Comparison of ENCODE assay signal across 12 cellular contexts in genomic region chr7:129136887-129137647, GRCh38. TPM values are rescaled to one million over a fixed set of nuclear protein-coding genes. Genes with fewer than 3 reads are reported as not detected.
DNase-seq lines count a peak whose midpoint lies in the region; ATAC-seq lines count a peak whose summit lies in the region.
"Had no signal": no experiment of that assay in that cellular context is flagged by ENCODE, and none has a peak within 500 bp of the region (broad histone marks: within the 10 kb centered on the region; RNA-seq: fewer than 3 reads in every experiment).

No MANE protein-coding gene starts in this region.

- no peaks in the 10 kb centered on the region for H3K4me1 ChIP-seq in thymus (ENCODE audit: control insufficient read depth, insufficient read depth, low read length)

- CTCF ChIA-PET in activated CD8-positive, alpha-beta T cell treated with anti-CD3 and anti-CD28 coated beads, Interleukin-2, amount 10 ng/mL, durations not matched to agents 7 days and 5 days (lab: Charles Lee): interaction anchor here (0.8 to 2.2 kb wide), 7 partner anchors 9 to 82 kb away, joined by 3 to 18 read pairs (median 4); no protein-coding TSS in a partner anchor

- H3K4me3 Mint-ChIP-seq in activated T-cell treated with anti-CD3 and anti-CD28 coated beads, Interleukin-2, amount 50 U/mL, for 72 hours: peak overlapping the region in 1 of 2 donors; percentile 42
- H3K4me3 Mint-ChIP-seq in activated CD8-positive, alpha-beta T cell treated with anti-CD3 and anti-CD28 coated beads, Interleukin-2, amount 10 ng/mL, durations not matched to agents 7 days and 5 days: peak overlapping the region; percentile 32

- no peaks in the 10 kb centered on the region for H3K9me3 Mint-ChIP-seq in activated T-cell treated with anti-CD3 and anti-CD28 coated beads, Interleukin-2, amount 50 U/mL, for 72 hours
- H3K9me3 Mint-ChIP-seq in activated CD8-positive, alpha-beta T cell treated with anti-CD3 and anti-CD28 coated beads, Interleukin-2, amount 10 ng/mL, durations not matched to agents 7 days and 5 days (ENCODE audit: insufficient read depth): no peaks in the 10 kb centered on the region

- no peak for DNase-seq in activated T-cell treated with anti-CD3 and anti-CD28 coated beads, Interleukin-2, amount 50 U/mL, for 72 hours
- no peak for DNase-seq in activated T-cell treated with anti-CD3 and anti-CD28 coated beads for 4 hours
- DNase-seq in activated CD8-positive, alpha-beta T cell treated with anti-CD3 and anti-CD28 coated beads, Interleukin-2, amount 10 ng/mL, durations not matched to agents 7 days and 5 days: no peak
- DNase-seq in Ammon's horn (ENCODE audit: low spot score): no peak
- DNase-seq in SW 1271 (lab: John Stamatoyannopoulos, UW): no peak
- no peak for DNase-seq in NCI-H2196 treated with DMSO at 0.1 percent for 48 hours (lab: John Stamatoyannopoulos, UW; ENCODE audit: unreplicated experiment)
- DNase-seq: amniotic stem cell; mammary epithelial cell; stimulated activated CD4-positive, alpha-beta T cell treated with anti-CD3 and anti-CD28 coated beads, Interleukin-12 subunit alpha, Interleukin-12 subunit beta, amount 100 ng/mL, for 4 hours had no signal

- H3K4me1 Mint-ChIP-seq in activated T-cell treated with anti-CD3 and anti-CD28 coated beads, Interleukin-2, amount 50 U/mL, for 72 hours (ENCODE audit: low read depth): peaks cover 25% of the 10 kb centered on the region
- H3K4me1 Mint-ChIP-seq in activated CD8-positive, alpha-beta T cell treated with anti-CD3 and anti-CD28 coated beads, Interleukin-2, amount 10 ng/mL, durations not matched to agents 7 days and 5 days (ENCODE audit: low read depth): peaks cover 24% of the 10 kb centered on the region

- 13% methylated on average over 3 of the region's 3 CpGs for WGBS in thymus

- no peaks in the 10 kb centered on the region for H3K27me3 Mint-ChIP-seq in activated T-cell treated with anti-CD3 and anti-CD28 coated beads, Interleukin-2, amount 50 U/mL, for 72 hours (ENCODE audit: low read depth)
- peaks cover 2% of the 10 kb centered on the region for H3K27me3 Mint-ChIP-seq in activated CD8-positive, alpha-beta T cell treated with anti-CD3 and anti-CD28 coated beads, Interleukin-2, amount 10 ng/mL, durations not matched to agents 7 days and 5 days (ENCODE audit: low read depth)

- no peaks in the 10 kb centered on the region for H3K9me3 ChIP-seq in thymus (ENCODE audit: control insufficient read depth)
- H3K9me3 ChIP-seq: tibial nerve had no signal

- H3K27ac ChIP-seq in thymus (ENCODE audit: low read depth): peak overlapping the region; percentile 76

- H3K27ac Mint-ChIP-seq in activated T-cell treated with anti-CD3 and anti-CD28 coated beads, Interleukin-2, amount 50 U/mL, for 72 hours: peak overlapping the region; percentile 77
- H3K27ac Mint-ChIP-seq in activated CD8-positive, alpha-beta T cell treated with anti-CD3 and anti-CD28 coated beads, Interleukin-2, amount 10 ng/mL, durations not matched to agents 7 days and 5 days: peak overlapping the region; percentile 85

- no peaks in the 10 kb centered on the region for H3K36me3 ChIP-seq in thymus (ENCODE audit: control insufficient read depth, insufficient read depth)
- H3K36me3 ChIP-seq: tibial nerve had no signal

- H3K27me3 ChIP-seq in thymus (ENCODE audit: control insufficient read depth, insufficient read depth): no peaks in the 10 kb centered on the region
- H3K27me3 ChIP-seq: tibial nerve had no signal

- no peak overlapping the region for H3K4me3 ChIP-seq in thymus (ENCODE audit: low read length)
- H3K4me3 ChIP-seq: tibial nerve had no signal

- H3K36me3 Mint-ChIP-seq in activated T-cell treated with anti-CD3 and anti-CD28 coated beads, Interleukin-2, amount 50 U/mL, for 72 hours (ENCODE audit: insufficient read depth in 2 of 2): no peaks in the 10 kb centered on the region
- H3K36me3 Mint-ChIP-seq in activated CD8-positive, alpha-beta T cell treated with anti-CD3 and anti-CD28 coated beads, Interleukin-2, amount 10 ng/mL, durations not matched to agents 7 days and 5 days (ENCODE audit: low read depth): no peaks in the 10 kb centered on the region

- ATAC-seq in activated T-cell treated with anti-CD3 and anti-CD28 coated beads, Interleukin-2, amount 50 U/mL, for 72 hours (replicated peaks in 1 of 2): no peak
- peak; percentile 55 for ATAC-seq in HG03439 (IDR thresholded peaks at IDR 0.05; ENCODE audit: unreplicated experiment)
- peak; percentile 70 for ATAC-seq in activated CD8-positive, alpha-beta T cell treated with anti-CD3 and anti-CD28 coated beads, Interleukin-2, amount 10 ng/mL, durations not matched to agents 7 days and 5 days

- POLR2A ChIA-PET in activated CD8-positive, alpha-beta T cell treated with anti-CD3 and anti-CD28 coated beads, Interleukin-2, amount 10 ng/mL, durations not matched to agents 7 days and 5 days (lab: Charles Lee): interaction anchor here (0.6 kb wide), 1 partner anchor 17 kb away, joined by 4 read pairs; no protein-coding TSS in a partner anchor

RNA-seq across cellular contexts. Expression of gene TSPAN33, which starts 7.4 kb away (rescaled TPM):
- total RNA-seq in activated T-cell treated with anti-CD3 and anti-CD28 coated beads, Interleukin-2, amount 50 U/mL, for 72 hours: 10 to 100 TPM; 17.3 to 31.5 TPM
- total RNA-seq in activated CD8-positive, alpha-beta T cell treated with anti-CD3 and anti-CD28 coated beads, Interleukin-2, amount 10 ng/mL, durations not matched to agents 7 days and 5 days: 1 to 10 TPM; 2.7 to 2.8 TPM
- polyA plus RNA-seq in thymus: 23.4 TPM

RNA-seq across cellular contexts. Expression of gene SMO, which starts 51.4 kb away (rescaled TPM):
- 1 to 10 TPM in 1 of 2 donors, under 1 TPM in 1; 0.84 to 2.0 TPM for total RNA-seq in activated T-cell treated with anti-CD3 and anti-CD28 coated beads, Interleukin-2, amount 50 U/mL, for 72 hours
- total RNA-seq in activated CD8-positive, alpha-beta T cell treated with anti-CD3 and anti-CD28 coated beads, Interleukin-2, amount 10 ng/mL, durations not matched to agents 7 days and 5 days: not detected
- 4.6 TPM for polyA plus RNA-seq in thymus

Comparison
In these comparisons a context has a peak if more than half of its experiments do, and no peak if none do; other contexts are left out.
1. ATAC-seq: peak in HG03439 (single experiment) and activated CD8-positive, alpha-beta T cell treated with anti-CD3 and anti-CD28 coated beads, Interleukin-2, amount 10 ng/mL, durations not matched to agents 7 days and 5 days (single experiment); none in activated T-cell treated with anti-CD3 and anti-CD28 coated beads, Interleukin-2, amount 50 U/mL, for 72 hours (0 of 2).
2. RNA of gene TSPAN33, which starts 7.4 kb away (total RNA-seq): 17.3 to 31.5 TPM in activated T-cell treated with anti-CD3 and anti-CD28 coated beads, Interleukin-2, amount 50 U/mL, for 72 hours; 2.7 to 2.8 TPM in activated CD8-positive, alpha-beta T cell treated with anti-CD3 and anti-CD28 coated beads, Interleukin-2, amount 10 ng/mL, durations not matched to agents 7 days and 5 days; every median in the first group is over 4 times any median in the second.